Comparison of ENCODE assay signal across 8 cellular contexts in the genomic region with DNA sequence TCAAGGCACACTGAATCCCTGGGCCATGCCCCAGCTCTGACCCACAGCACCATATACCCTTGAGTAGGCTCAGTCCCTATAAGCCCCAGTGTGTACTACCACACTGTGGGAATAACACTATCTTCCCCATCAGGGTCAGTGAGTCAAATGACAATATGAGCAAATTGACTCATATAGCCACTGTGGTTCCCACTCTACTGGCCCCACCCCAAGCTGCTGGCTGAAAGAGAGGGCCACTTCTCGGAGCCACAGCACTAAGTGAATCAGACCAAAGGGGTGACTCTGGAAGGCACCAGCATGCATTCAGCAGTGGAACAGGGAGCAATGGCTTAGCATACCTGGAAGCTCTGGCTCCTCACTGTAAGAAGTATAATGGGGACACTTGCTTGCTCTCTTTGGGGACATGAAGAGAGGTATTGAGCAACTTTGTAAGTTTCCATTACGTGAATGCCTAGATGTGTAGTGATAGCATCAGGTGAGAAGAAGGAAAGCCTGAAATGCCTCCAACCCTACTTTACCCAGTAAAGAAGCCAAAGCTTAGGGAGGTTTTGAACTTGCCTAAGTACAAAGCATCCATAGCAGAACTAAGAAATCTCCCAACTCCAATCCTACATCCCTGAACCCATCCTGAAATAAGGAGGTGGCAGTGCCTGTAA. TPM values are rescaled to one million over a fixed set of nuclear protein-coding genes. Genes with fewer than 3 reads are reported as not detected.
A peak's percentile ranks its signal among the peaks of the same experiment; 100 is the strongest.
DNase-seq lines count a peak whose midpoint lies in the region; ATAC-seq and TF ChIP-seq lines count a peak whose summit lies in the region.

No MANE protein-coding gene starts in this region.

- no peak for TF ChIP-seq CTCF in activated B cell treated with CpG ODN at 0.5 μM for 24 hours (IDR thresholded peaks at IDR 0.05)
- no peak for TF ChIP-seq CTCF in left ventricle myocardium inferior (IDR thresholded peaks at IDR 0.05; ENCODE audit: borderline replicate concordance)
- TF ChIP-seq CTCF in mesothelial cell of epicardium (IDR thresholded peaks at IDR 0.05; ENCODE audit: unreplicated experiment) = no peak

- H3K4me1 Mint-ChIP-seq in activated B cell treated with CpG ODN at 0.5 μM for 24 hours (peaks cover 30% of the 10 kb centered on the region), mesothelial cell of epicardium (peaks cover 17% of the 10 kb centered on the region)
- peaks cover 42% of the 10 kb centered on the region for H3K4me1 Mint-ChIP-seq in stimulated activated naive CD8-positive, alpha-beta T cell treated with anti-CD3 and anti-CD28 coated beads, Interleukin-15, Interleukin-2, amounts not matched to agents 100 ng/mL and 50 ng/mL, for 24 hours (ENCODE audit: low read depth)

- intact Hi-C loops in activated B cell treated with CpG ODN at 0.5 μM for 24 hours (cut with micrococcal nuclease) (no loop called here), left ventricle myocardium inferior (cut with micrococcal nuclease) (no loop called here)

- POLR2A ChIA-PET in activated B cell treated with CpG ODN at 0.5 μM for 24 hours (lab: Charles Lee) = no interaction called here

- DNase-seq in activated B cell treated with CpG ODN at 0.5 μM for 24 hours (no peak), left ventricle myocardium inferior (no peak), NCI-H1105 treated with DMSO at 0.1 percent for 48 hours (lab: John Stamatoyannopoulos, UW) (no peak), NCI-H1930 (lab: John Stamatoyannopoulos, UW) (no peak), mesothelial cell of epicardium (ENCODE audit: low spot score in 2 of 2, unreplicated experiment in 2 of 2) (no peak)

- CTCF ChIA-PET in activated B cell treated with CpG ODN at 0.5 μM for 24 hours (lab: Charles Lee) = interaction anchor here (1.5 to 4.1 kb wide), 2 partner anchors 20 kb away, joined by 4 to 16 read pairs; no protein-coding TSS in a partner anchor

- no peaks in the 10 kb centered on the region for H3K27me3 Mint-ChIP-seq in activated B cell treated with CpG ODN at 0.5 μM for 24 hours
- peaks cover 7% of the 10 kb centered on the region for H3K27me3 Mint-ChIP-seq in stimulated activated naive CD8-positive, alpha-beta T cell treated with anti-CD3 and anti-CD28 coated beads, Interleukin-15, Interleukin-2, amounts not matched to agents 100 ng/mL and 50 ng/mL, for 24 hours
- H3K27me3 Mint-ChIP-seq in mesothelial cell of epicardium (ENCODE audit: low read depth) = no peaks in the 10 kb centered on the region

- H3K36me3 ChIP-seq in left ventricle myocardium inferior = peaks cover 45% of the 10 kb centered on the region

- no peaks in the 10 kb centered on the region for H3K9me3 ChIP-seq in left ventricle myocardium inferior (replicated peaks)

- H3K36me3 Mint-ChIP-seq in activated B cell treated with CpG ODN at 0.5 μM for 24 hours (ENCODE audit: low read depth) (peaks cover 27% of the 10 kb centered on the region), mesothelial cell of epicardium (peaks cover 32% of the 10 kb centered on the region)
- H3K36me3 Mint-ChIP-seq in stimulated activated naive CD8-positive, alpha-beta T cell treated with anti-CD3 and anti-CD28 coated beads, Interleukin-15, Interleukin-2, amounts not matched to agents 100 ng/mL and 50 ng/mL, for 24 hours (ENCODE audit: low read depth) = peaks cover 16% of the 10 kb centered on the region

- H3K27ac Mint-ChIP-seq in activated B cell treated with CpG ODN at 0.5 μM for 24 hours = no peak overlapping the region
- peak overlapping the region; percentile 83 for H3K27ac Mint-ChIP-seq in stimulated activated naive CD8-positive, alpha-beta T cell treated with anti-CD3 and anti-CD28 coated beads, Interleukin-15, Interleukin-2, amounts not matched to agents 100 ng/mL and 50 ng/mL, for 24 hours
- no peak overlapping the region for H3K27ac Mint-ChIP-seq in mesothelial cell of epicardium

- peak overlapping the region; percentile 93 for H3K27ac ChIP-seq in left ventricle myocardium inferior (replicated peaks)

- H3K4me1 ChIP-seq in left ventricle myocardium inferior = peaks cover 99% of the 10 kb centered on the region

- peak overlapping the region; percentile 35 for H3K4me3 ChIP-seq in left ventricle myocardium inferior

- ATAC-seq in GM18870 (IDR thresholded peaks at IDR 0.05; ENCODE audit: unreplicated experiment) (peak; percentile 93), HG02798 (IDR thresholded peaks at IDR 0.05; ENCODE audit: poor library complexity, unreplicated experiment) (peak; percentile 86), activated B cell treated with CpG ODN at 0.5 μM for 24 hours (ENCODE audit: low read depth) (peak; percentile 18)

- H3K9me3 Mint-ChIP-seq in activated B cell treated with CpG ODN at 0.5 μM for 24 hours = no peaks in the 10 kb centered on the region
- no peaks in the 10 kb centered on the region for H3K9me3 Mint-ChIP-seq in stimulated activated naive CD8-positive, alpha-beta T cell treated with anti-CD3 and anti-CD28 coated beads, Interleukin-15, Interleukin-2, amounts not matched to agents 100 ng/mL and 50 ng/mL, for 24 hours
- H3K9me3 Mint-ChIP-seq in mesothelial cell of epicardium = peaks cover 3% of the 10 kb centered on the region

- H3K27me3 ChIP-seq in left ventricle myocardium inferior (ENCODE audit: low read depth) = no peaks in the 10 kb centered on the region

- H3K4me3 Mint-ChIP-seq in activated B cell treated with CpG ODN at 0.5 μM for 24 hours (no peak overlapping the region), mesothelial cell of epicardium (no peak overlapping the region)
- peak overlapping the region; percentile 8 for H3K4me3 Mint-ChIP-seq in stimulated activated naive CD8-positive, alpha-beta T cell treated with anti-CD3 and anti-CD28 coated beads, Interleukin-15, Interleukin-2, amounts not matched to agents 100 ng/mL and 50 ng/mL, for 24 hours

RNA-seq across cellular contexts. Expression of gene CD59, which starts 13.5 kb away (rescaled TPM):
- 92.9 and 94.1 TPM in 2 replicates for total RNA-seq in activated B cell treated with CpG ODN at 0.5 μM for 24 hours
- 789 TPM for total RNA-seq in left ventricle myocardium inferior
- 162 to 176 TPM (median 171 TPM) in 3 replicates for total RNA-seq in mesothelial cell of epicardium

RNA-seq across cellular contexts. Expression of gene C11orf91, which starts 22.1 kb away (rescaled TPM):
- total RNA-seq in activated B cell treated with CpG ODN at 0.5 μM for 24 hours (0.49 TPM in 1 of 2 replicates, not detected in the other), left ventricle myocardium inferior (not detected), mesothelial cell of epicardium (0.57 to 0.65 TPM in 2 of 3 replicates, not detected in the other)

RNA-seq across cellular contexts. Expression of gene FBXO3, which starts 51.6 kb away (rescaled TPM):
- total RNA-seq in activated B cell treated with CpG ODN at 0.5 μM for 24 hours = 22.3 and 23.5 TPM in 2 replicates
- total RNA-seq in left ventricle myocardium inferior = 49.8 TPM
- 28.7 to 29.3 TPM (median 28.9 TPM) in 3 replicates for total RNA-seq in mesothelial cell of epicardium

Comparison
In these comparisons a context has a peak if more than half of its experiments do, and no peak if none do; other contexts are left out.
1. ATAC-seq: peak in every context shown above with its lines; median percentile 93 in GM18870; 86 in HG02798; 18 in activated B cell treated with CpG ODN at 0.5 μM for 24 hours.